25 cellular contexts compared by ENCODE assay signal in the genomic region with DNA sequence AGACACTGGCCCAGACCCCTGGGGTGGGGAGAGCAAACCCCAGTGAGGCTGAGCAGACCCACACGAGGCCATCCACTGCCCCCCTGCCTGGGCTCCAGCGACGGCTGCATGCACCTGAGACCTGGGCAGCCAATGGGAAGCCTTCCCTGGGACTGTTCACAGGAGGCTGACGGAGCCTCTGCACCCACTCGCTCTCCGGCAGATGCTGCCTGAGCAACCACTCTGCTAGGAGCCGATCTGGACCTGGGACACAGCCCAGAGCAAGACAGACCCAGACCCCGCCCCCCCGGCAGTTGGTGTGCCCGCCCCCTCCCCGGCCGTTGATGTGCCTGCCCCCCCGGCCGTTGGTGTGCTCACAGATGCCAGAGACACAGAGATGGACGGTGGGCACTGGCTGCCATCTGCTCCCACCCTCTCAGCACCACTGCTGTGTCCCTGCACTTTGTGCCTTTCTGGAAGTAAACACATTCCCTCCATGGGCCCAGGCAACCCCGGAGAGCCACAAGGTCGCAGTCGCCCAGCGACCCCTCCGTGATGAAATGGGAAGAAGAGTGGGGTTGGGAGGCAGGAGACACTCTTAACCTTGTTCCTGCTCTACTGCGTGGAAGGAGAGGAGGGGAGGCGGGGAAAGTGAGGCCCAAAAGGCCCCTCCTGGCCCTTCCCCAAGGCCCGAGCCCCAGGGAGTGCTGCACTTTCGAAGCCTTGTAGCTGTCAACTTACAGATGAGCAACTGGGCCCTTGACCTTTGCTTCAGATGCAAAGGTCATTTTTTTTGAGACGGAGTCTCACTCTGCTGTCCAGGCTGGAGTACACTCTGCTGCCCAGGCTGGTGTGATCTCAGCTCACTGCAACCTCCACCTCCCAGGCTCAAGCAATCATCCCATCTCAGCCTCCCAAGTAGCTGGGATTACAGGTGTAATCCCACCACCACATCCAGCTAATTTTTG.
DNase-seq lines count a peak whose midpoint lies in the region; ATAC-seq and TF ChIP-seq lines count a peak whose summit lies in the region.
"Had no signal": no experiment of that assay in that cellular context is flagged by ENCODE, and none has a peak within 500 bp of the region (broad histone marks: within the 10 kb centered on the region; RNA-seq: fewer than 3 reads in every experiment).

No MANE protein-coding gene starts in this region.

- peak; percentile 18 for DNase-seq in activated naive CD8-positive, alpha-beta T cell treated with anti-CD3 and anti-CD28 coated beads, Interleukin-2, amount 10 ng/mL, durations not matched to agents 7 days and 5 days
- no peak for DNase-seq in activated naive CD8-positive, alpha-beta T cell treated with anti-CD3 and anti-CD28 coated beads for 36 hours
- DNase-seq in right lobe of liver = peak in 2 of 3 donors; percentile 33 to 43
- peak; percentile 39 for DNase-seq in upper lobe of right lung
- DNase-seq in heart right ventricle = no peak
- DNase-seq in stomach = no peak
- DNase-seq in NCI-H1092 (lab: John Stamatoyannopoulos, UW) = no peak
- DNase-seq: activated CD4-positive, alpha-beta T cell treated with anti-CD3 and anti-CD28 coated beads, Interleukin-2, amount 50 U/mL, for 4 hours; activated CD8-positive, alpha-beta memory T cell treated with anti-CD3 and anti-CD28 coated beads, Interleukin-2, amount 50 U/mL, for 48 hours; activated naive CD8-positive, alpha-beta T cell treated with anti-CD3 and anti-CD28 coated beads, Interleukin-2, amount 50 U/mL, for 24 hours; body of pancreas; effector CD4-positive, alpha-beta T cell; erythroblast; foreskin fibroblast; GF-D8; left ventricle myocardium superior; midbrain; naive thymus-derived CD8-positive, alpha-beta T cell; NCI-H146; NCI-H69 had no signal

- no peaks in the 10 kb centered on the region for H3K36me3 ChIP-seq in right lobe of liver
- H3K36me3 ChIP-seq in upper lobe of right lung = no peaks in the 10 kb centered on the region
- no peaks in the 10 kb centered on the region for H3K36me3 ChIP-seq in heart right ventricle
- no peaks in the 10 kb centered on the region for H3K36me3 ChIP-seq in stomach

- H3K27me3 ChIP-seq in right lobe of liver (no peaks in the 10 kb centered on the region), upper lobe of right lung (no peaks in the 10 kb centered on the region), heart right ventricle (no peaks in the 10 kb centered on the region), stomach (no peaks in the 10 kb centered on the region)
- H3K27me3 ChIP-seq: body of pancreas had no signal

- no peaks in the 10 kb centered on the region for H3K36me3 Mint-ChIP-seq in activated naive CD8-positive, alpha-beta T cell treated with anti-CD3 and anti-CD28 coated beads, Interleukin-2, amount 10 ng/mL, durations not matched to agents 7 days and 5 days
- H3K36me3 Mint-ChIP-seq in activated naive CD8-positive, alpha-beta T cell treated with anti-CD3 and anti-CD28 coated beads for 36 hours = no peaks in the 10 kb centered on the region
- H3K36me3 Mint-ChIP-seq: naive thymus-derived CD8-positive, alpha-beta T cell had no signal

- H3K27me3 Mint-ChIP-seq in activated naive CD8-positive, alpha-beta T cell treated with anti-CD3 and anti-CD28 coated beads, Interleukin-2, amount 10 ng/mL, durations not matched to agents 7 days and 5 days = no peaks in the 10 kb centered on the region
- H3K27me3 Mint-ChIP-seq in activated naive CD8-positive, alpha-beta T cell treated with anti-CD3 and anti-CD28 coated beads for 36 hours = no peaks in the 10 kb centered on the region
- H3K27me3 Mint-ChIP-seq: activated naive CD8-positive, alpha-beta T cell treated with anti-CD3 and anti-CD28 coated beads, Interleukin-2, amount 50 U/mL, for 24 hours; activated T-helper 17 cell treated with anti-CD3 and anti-CD28 coated beads, Interleukin-2, amount 50 U/mL, for 72 hours; naive thymus-derived CD8-positive, alpha-beta T cell had no signal

- H3K27ac Mint-ChIP-seq in activated naive CD8-positive, alpha-beta T cell treated with anti-CD3 and anti-CD28 coated beads, Interleukin-2, amount 10 ng/mL, durations not matched to agents 7 days and 5 days = no peak overlapping the region
- H3K27ac Mint-ChIP-seq in activated naive CD8-positive, alpha-beta T cell treated with anti-CD3 and anti-CD28 coated beads for 36 hours = no peak overlapping the region
- H3K27ac Mint-ChIP-seq: activated naive CD8-positive, alpha-beta T cell treated with anti-CD3 and anti-CD28 coated beads, Interleukin-2, amount 50 U/mL, for 24 hours; activated T-helper 17 cell treated with anti-CD3 and anti-CD28 coated beads, Interleukin-2, amount 50 U/mL, for 72 hours had no signal

- no peak for TF ChIP-seq POLR2A in right lobe of liver (IDR thresholded peaks at IDR 0.05)
- TF ChIP-seq POLR2A in stomach (IDR thresholded peaks at IDR 0.05) = no peak

- no peaks in the 10 kb centered on the region for H3K9me3 Mint-ChIP-seq in activated naive CD8-positive, alpha-beta T cell treated with anti-CD3 and anti-CD28 coated beads, Interleukin-2, amount 10 ng/mL, durations not matched to agents 7 days and 5 days
- no peaks in the 10 kb centered on the region for H3K9me3 Mint-ChIP-seq in activated naive CD8-positive, alpha-beta T cell treated with anti-CD3 and anti-CD28 coated beads for 36 hours
- H3K9me3 Mint-ChIP-seq: activated naive CD8-positive, alpha-beta T cell treated with anti-CD3 and anti-CD28 coated beads, Interleukin-2, amount 50 U/mL, for 24 hours; activated T-helper 17 cell treated with anti-CD3 and anti-CD28 coated beads, Interleukin-2, amount 50 U/mL, for 72 hours; naive thymus-derived CD8-positive, alpha-beta T cell had no signal

- no peak overlapping the region for H3K4me3 ChIP-seq in right lobe of liver
- no peak overlapping the region for H3K4me3 ChIP-seq in upper lobe of right lung
- no peak overlapping the region for H3K4me3 ChIP-seq in heart right ventricle
- no peak overlapping the region for H3K4me3 ChIP-seq in stomach
- H3K4me3 ChIP-seq: body of pancreas had no signal

- no peak overlapping the region for H3K4me3 Mint-ChIP-seq in activated naive CD8-positive, alpha-beta T cell treated with anti-CD3 and anti-CD28 coated beads, Interleukin-2, amount 10 ng/mL, durations not matched to agents 7 days and 5 days
- no peak overlapping the region for H3K4me3 Mint-ChIP-seq in activated naive CD8-positive, alpha-beta T cell treated with anti-CD3 and anti-CD28 coated beads for 36 hours
- H3K4me3 Mint-ChIP-seq: activated naive CD8-positive, alpha-beta T cell treated with anti-CD3 and anti-CD28 coated beads, Interleukin-2, amount 50 U/mL, for 24 hours; activated T-helper 17 cell treated with anti-CD3 and anti-CD28 coated beads, Interleukin-2, amount 50 U/mL, for 72 hours had no signal

- 80% methylated on average over 8 of the region's 25 CpGs for WGBS in right lobe of liver (ENCODE audit: insufficient coverage, low coverage, low lambda C conversion rate, missing lambda C conversion rate)
- WGBS in heart right ventricle, 2 donors = 79% methylated on average over 25 of the region's 25 CpGs
- 77 to 81% (median 79%) methylated on average over 19 to 25 of the region's 25 CpGs for WGBS in stomach, 5 donors

- peaks cover 6% of the 10 kb centered on the region for H3K4me1 Mint-ChIP-seq in activated naive CD8-positive, alpha-beta T cell treated with anti-CD3 and anti-CD28 coated beads, Interleukin-2, amount 10 ng/mL, durations not matched to agents 7 days and 5 days
- peaks cover 5% of the 10 kb centered on the region for H3K4me1 Mint-ChIP-seq in activated naive CD8-positive, alpha-beta T cell treated with anti-CD3 and anti-CD28 coated beads for 36 hours
- H3K4me1 Mint-ChIP-seq: activated T-helper 17 cell treated with anti-CD3 and anti-CD28 coated beads, Interleukin-2, amount 50 U/mL, for 72 hours had no signal

- H3K4me1 ChIP-seq in right lobe of liver = no peaks in the 10 kb centered on the region
- H3K4me1 ChIP-seq in upper lobe of right lung = no peaks in the 10 kb centered on the region
- H3K4me1 ChIP-seq in heart right ventricle = peaks cover 0 to 17% (median 14%) of the 10 kb centered on the region in 9 donors
- H3K4me1 ChIP-seq in stomach = no peaks in the 10 kb centered on the region
- H3K4me1 ChIP-seq: body of pancreas, parathyroid adenoma had no signal

- H3K27ac ChIP-seq in angular gyrus (ENCODE audit: low read depth, low read length) (peak overlapping the region; percentile 80), right lobe of liver (no peak overlapping the region), upper lobe of right lung (no peak overlapping the region), heart right ventricle (no peak overlapping the region), stomach (no peak overlapping the region)
- H3K27ac ChIP-seq: body of pancreas, KMS-11, parathyroid adenoma had no signal

- TF ChIP-seq CTCF in right lobe of liver (IDR thresholded peaks at IDR 0.05) = no peak
- TF ChIP-seq CTCF in upper lobe of right lung (IDR thresholded peaks at IDR 0.05) = no peak
- no peak for TF ChIP-seq CTCF in heart right ventricle (IDR thresholded peaks at IDR 0.05)
- TF ChIP-seq CTCF in stomach (IDR thresholded peaks at IDR 0.05) = no peak

- intact Hi-C loops in right lobe of liver (cut with DNase I) = no loop called here
- intact Hi-C loops in upper lobe of right lung (cut with DNase I) = no loop called here
- intact Hi-C loops in heart right ventricle (cut with DNase I) = loop anchor here in 2 of 10 donors (10.0 kb wide), 2 partner anchors 112 to 122 kb away; partner anchors contain the start of genes HAUS3 (in 1 of the 2) and POLN (in 1 of the 2)
- intact Hi-C loops in stomach (cut with DNase I; ENCODE audit: low total_unique reads) = no loop called here

- POLR2A ChIA-PET in activated naive CD8-positive, alpha-beta T cell treated with anti-CD3 and anti-CD28 coated beads, Interleukin-2, amount 10 ng/mL, durations not matched to agents 7 days and 5 days (lab: Charles Lee) = no interaction called here

- ATAC-seq in activated naive CD8-positive, alpha-beta T cell treated with anti-CD3 and anti-CD28 coated beads, Interleukin-2, amount 10 ng/mL, durations not matched to agents 7 days and 5 days (ENCODE audit: low read depth) = no peak
- ATAC-seq in right lobe of liver (no peak), upper lobe of right lung (no peak), heart right ventricle (no peak)
- ATAC-seq: activated naive CD8-positive, alpha-beta T cell treated with anti-CD3 and anti-CD28 coated beads, Interleukin-2, amount 50 U/mL, for 24 hours; activated T-helper 17 cell treated with anti-CD3 and anti-CD28 coated beads, Interleukin-2, amount 50 U/mL, for 72 hours; body of pancreas; left ventricle myocardium superior; naive thymus-derived CD8-positive, alpha-beta T cell; right cardiac atrium had no signal

- H3K9me3 ChIP-seq in right lobe of liver (no peaks in the 10 kb centered on the region), upper lobe of right lung (no peaks in the 10 kb centered on the region), heart right ventricle (no peaks in the 10 kb centered on the region), stomach (no peaks in the 10 kb centered on the region)
- H3K9me3 ChIP-seq: body of pancreas had no signal

- no peak for TF ChIP-seq EP300 in stomach (IDR thresholded peaks at IDR 0.05)

Comparison
In these comparisons a context has a peak if more than half of its experiments do, and no peak if none do; other contexts are left out.
1. DNase-seq: peak in activated naive CD8-positive, alpha-beta T cell treated with anti-CD3 and anti-CD28 coated beads, Interleukin-2, amount 10 ng/mL, durations not matched to agents 7 days and 5 days (single experiment), right lobe of liver (2 of 3) and upper lobe of right lung (single experiment); none in activated naive CD8-positive, alpha-beta T cell treated with anti-CD3 and anti-CD28 coated beads for 36 hours (single experiment), heart right ventricle (0 of 2), stomach (single experiment) and NCI-H1092 (single experiment).